Comparison of ENCODE assay signal across 32 cellular contexts in the genomic region with DNA sequence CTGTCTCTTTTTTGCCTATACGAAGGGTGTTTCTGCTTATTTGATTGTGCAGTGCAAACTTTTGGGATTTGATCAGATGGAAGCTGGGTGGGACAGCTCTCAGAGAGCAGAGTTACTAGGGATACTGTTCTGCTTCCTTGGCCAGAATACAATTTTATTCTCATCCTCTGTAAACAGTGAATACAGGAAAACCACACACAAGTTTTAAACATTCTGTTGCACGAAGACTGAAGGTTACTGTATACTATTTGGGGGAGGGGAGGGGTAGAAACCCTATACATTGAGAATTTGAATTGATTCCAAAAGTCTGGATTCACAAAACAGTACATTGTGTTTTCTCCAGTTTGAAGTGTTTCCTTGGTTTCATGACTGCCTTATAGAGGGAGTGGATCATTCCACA.
A peak's percentile ranks its signal among the peaks of the same experiment; 100 is the strongest.
DNase-seq lines count a peak whose midpoint lies in the region; ATAC-seq and TF ChIP-seq lines count a peak whose summit lies in the region.
"Had no signal": no experiment of that assay in that cellular context is flagged by ENCODE, and none has a peak within 500 bp of the region (broad histone marks: within the 10 kb centered on the region; RNA-seq: fewer than 3 reads in every experiment).

No MANE protein-coding gene starts in this region.

- no peak overlapping the region for H2AFZ ChIP-seq in mesenchymal stem cell (ENCODE audit: low read depth, low read length)
- no peak overlapping the region for H2AFZ ChIP-seq in mammary epithelial cell (ENCODE audit: low read depth, low read length)

- no peak overlapping the region for H3K4me3 Mint-ChIP-seq in stimulated activated memory B cell treated with anti-CD40 and anti-IgM and Interleukin-4, amounts not matched to agents 10 μg/mL and 1 μg/mL and 100 μg/mL, for 72 hours
- H3K4me3 Mint-ChIP-seq: activated CD8-positive, alpha-beta T cell treated with anti-CD3 and anti-CD28 coated beads for 36 hours; dendritic cell treated with granulocyte-macrophage colony-stimulating factor and Interleukin-4, amounts not matched to agents 40 ng/mL and 50 ng/mL, for 4 days; natural killer cell treated with Interleukin-12 subunit alpha and Interleukin-12 subunit beta and Interleukin-15 and Interleukin-18, amount 100 ng/mL, for 72 hours had no signal

- CTCF ChIA-PET in HEK293 (lab: Yijun Ruan, JAX) (interaction anchor here (0.6 kb wide), 1 partner anchor 717 kb away, joined by 3 read pairs; no protein-coding TSS in a partner anchor), mammary epithelial cell (lab: Charles Lee; ENCODE audit: low non-redundant PET) (no interaction called here)

- no peaks in the 10 kb centered on the region for H3K27me3 Mint-ChIP-seq in stimulated activated memory B cell treated with anti-CD40 and anti-IgM and Interleukin-4, amounts not matched to agents 10 μg/mL and 1 μg/mL and 100 μg/mL, for 72 hours
- H3K27me3 Mint-ChIP-seq: activated CD8-positive, alpha-beta T cell treated with anti-CD3 and anti-CD28 coated beads for 36 hours; natural killer cell treated with Interleukin-12 subunit alpha and Interleukin-12 subunit beta and Interleukin-15 and Interleukin-18, amount 100 ng/mL, for 72 hours had no signal

- H3K4me2 ChIP-seq in mesenchymal stem cell (ENCODE audit: low read length, poor library complexity, severe bottlenecking) = no peak overlapping the region
- H3K4me2 ChIP-seq in mammary epithelial cell (ENCODE audit: insufficient read depth, low read depth, low read length) = no peak overlapping the region

- H3K4me3 ChIP-seq in HEK293 (ENCODE audit: low read depth, low read length) (no peak overlapping the region), mesenchymal stem cell (ENCODE audit: insufficient read depth in 1 of 2, low read depth in 1 of 2, low read length in 2 of 2) (no peak overlapping the region), mammary epithelial cell (replicated peaks in 1 of 3; ENCODE audit: insufficient read depth in 1 of 3, low read depth in 2 of 3, low read length in 3 of 3) (no peak overlapping the region)
- H3K4me3 ChIP-seq: esophagus squamous epithelium, pancreas, right atrium auricular region, suprapubic skin had no signal

- peak overlapping the region; percentile 57 for H3K27ac Mint-ChIP-seq in stimulated activated memory B cell treated with anti-CD40 and anti-IgM and Interleukin-4, amounts not matched to agents 10 μg/mL and 1 μg/mL and 100 μg/mL, for 72 hours
- H3K27ac Mint-ChIP-seq: activated CD8-positive, alpha-beta T cell treated with anti-CD3 and anti-CD28 coated beads for 36 hours; activated naive CD4-positive, alpha-beta T cell treated with anti-CD3 and anti-CD28 coated beads, Interleukin-2, amount 50 U/mL, for 72 hours; activated T-helper 2 cell treated with anti-CD3 and anti-CD28 coated beads, Interferon-gamma antibody, Interleukin-2, Interleukin-4, amounts not matched to agents 10 μg/mL and 5 μg/mL and 100 μg/mL, durations not matched to agents 14 hours and 24 hours and 36 hours; dendritic cell treated with granulocyte-macrophage colony-stimulating factor and Interleukin-4, amounts not matched to agents 40 ng/mL and 50 ng/mL, for 4 days had no signal

- H3K9me3 ChIP-seq in HEK293 (ENCODE audit: control insufficient read depth, insufficient read depth, low read depth, low read length) (no peaks in the 10 kb centered on the region), mesenchymal stem cell (ENCODE audit: control insufficient read depth, low read length) (no peaks in the 10 kb centered on the region), mammary epithelial cell (replicated peaks; ENCODE audit: insufficient read depth, low read length) (no peaks in the 10 kb centered on the region)
- H3K9me3 ChIP-seq: esophagus squamous epithelium, pancreas, right atrium auricular region, suprapubic skin had no signal

- peak; percentile 34 for DNase-seq in mesenchymal stem cell
- no peak for DNase-seq in mammary epithelial cell
- no peak for DNase-seq in HuH-7.5 (ENCODE audit: low spot score)
- DNase-seq: activated CD4-positive, alpha-beta T cell treated with anti-CD3 and anti-CD28 coated beads for 1 hour; activated CD8-positive, alpha-beta T cell treated with anti-CD3 and anti-CD28 coated beads for 36 hours; aorta; COR-L47; DMS79 treated with DMSO at 0.1 percent for 48 hours; esophagus squamous epithelium; GF-D8; hypothalamus; immature natural killer cell; midbrain; NCI-H1105 treated with DMSO at 0.1 percent for 48 hours; NCI-H2081; NCI-H748 treated with DMSO at 0.1 percent for 48 hours; pancreas; RPMI8226; stimulated activated CD4-positive, alpha-beta T cell treated with anti-CD3 and anti-CD28 coated beads, Interleukin-12 subunit alpha, Interleukin-12 subunit beta, amount 100 ng/mL, for 4 hours; stimulated activated CD4-positive, alpha-beta T cell treated with anti-CD3 and anti-CD28 coated beads, Interleukin-4, amount 100 ng/mL, for 1 hour; T-helper 1 cell had no signal

- H3K27me3 ChIP-seq in mesenchymal stem cell (ENCODE audit: control insufficient read depth in 1 of 2, insufficient read depth in 1 of 2, low read length in 2 of 2) (no peaks in the 10 kb centered on the region), mammary epithelial cell (ENCODE audit: insufficient read depth, low read length) (no peaks in the 10 kb centered on the region)
- H3K27me3 ChIP-seq: esophagus squamous epithelium, pancreas, right atrium auricular region, suprapubic skin had no signal

- intact Hi-C loops in mammary epithelial cell (cut with micrococcal nuclease) = no loop called here

- H4K91ac ChIP-seq in mesenchymal stem cell (ENCODE audit: low read length) = no peak overlapping the region

- ATAC-seq in stimulated activated memory B cell treated with anti-CD40 and anti-IgM and Interleukin-4, amounts not matched to agents 10 μg/mL and 1 μg/mL and 100 μg/mL, for 72 hours = no peak
- ATAC-seq in GM19395 (IDR thresholded peaks at IDR 0.05; ENCODE audit: unreplicated experiment) (no peak), HG03280 (IDR thresholded peaks at IDR 0.05; ENCODE audit: unreplicated experiment) (no peak)
- ATAC-seq: activated CD8-positive, alpha-beta T cell treated with anti-CD3 and anti-CD28 coated beads for 36 hours; activated naive CD4-positive, alpha-beta T cell treated with anti-CD3 and anti-CD28 coated beads, Interleukin-2, amount 50 U/mL, for 72 hours; natural killer cell treated with Interleukin-12 subunit alpha and Interleukin-12 subunit beta and Interleukin-15 and Interleukin-18, amount 100 ng/mL, for 72 hours; pancreas had no signal

- POLR2A ChIA-PET in HEK293 (lab: Yijun Ruan, JAX) = no interaction called here

- H3K9ac ChIP-seq in mesenchymal stem cell (ENCODE audit: low read length) = no peak overlapping the region
- H3K9ac ChIP-seq in mammary epithelial cell (ENCODE audit: insufficient read depth, low read length) = no peak overlapping the region

- in situ Hi-C loops in mammary epithelial cell (cut with MboI; ENCODE audit: low sequenced_read_pairs in 2 of 2) = no loop called here

- no peak overlapping the region for H2BK12ac ChIP-seq in mesenchymal stem cell (ENCODE audit: low read length in 2 of 2)

- H3K79me2 ChIP-seq in mammary epithelial cell (ENCODE audit: insufficient read depth, low read length) = peaks cover 35% of the 10 kb centered on the region

- H4K8ac ChIP-seq in mesenchymal stem cell (ENCODE audit: low read length) = no peak overlapping the region

- no peak overlapping the region for H2BK15ac ChIP-seq in mesenchymal stem cell (ENCODE audit: low read depth, poor library complexity, severe bottlenecking)

- peaks cover 26% of the 10 kb centered on the region for H3K79me1 ChIP-seq in mesenchymal stem cell (replicated peaks; ENCODE audit: low read length, poor library complexity, severe bottlenecking)

- H3K14ac ChIP-seq in mesenchymal stem cell (ENCODE audit: low read length in 2 of 2) = no peak overlapping the region

- H3K27ac ChIP-seq in HEK293 (ENCODE audit: extremely low read depth, low read depth, low read length) = no peak overlapping the region
- H3K27ac ChIP-seq in VCaP = peak overlapping the region; percentile 38
- no peak overlapping the region for H3K27ac ChIP-seq in mesenchymal stem cell (ENCODE audit: low read length, poor library complexity, severe bottlenecking)
- no peak overlapping the region for H3K27ac ChIP-seq in mammary epithelial cell (ENCODE audit: insufficient read depth, low read depth, low read length)
- H3K27ac ChIP-seq: pancreas, right atrium auricular region, suprapubic skin had no signal

- dilution Hi-C loops in mammary epithelial cell (cut with HindIII; ENCODE audit: low sequenced_read_pairs) = no loop called here

- H3K4ac ChIP-seq in mesenchymal stem cell (ENCODE audit: low read depth in 1 of 2, low read length in 2 of 2) = no peak overlapping the region

- peaks cover 67% of the 10 kb centered on the region for H3K4me1 Mint-ChIP-seq in stimulated activated memory B cell treated with anti-CD40 and anti-IgM and Interleukin-4, amounts not matched to agents 10 μg/mL and 1 μg/mL and 100 μg/mL, for 72 hours

- H3K4me1 ChIP-seq in HEK293 (ENCODE audit: control insufficient read depth, insufficient read depth, low read length) (peaks cover 17% of the 10 kb centered on the region), mesenchymal stem cell (ENCODE audit: control insufficient read depth, insufficient read depth, low read depth, low read length) (peaks cover 4% of the 10 kb centered on the region), mammary epithelial cell (ENCODE audit: insufficient read depth, low read length) (peaks cover 10% of the 10 kb centered on the region)

- BruUV-seq in mammary epithelial cell (replicated peaks; lab: Mats Ljungman, UMichigan) = no TSS peak

- H3K18ac ChIP-seq in mesenchymal stem cell (ENCODE audit: low read depth in 1 of 2, low read length in 2 of 2) = no peak overlapping the region

- WGBS in mesenchymal stem cell = 57% methylated on average over 1 of the region's 2 CpGs
- WGBS in mammary epithelial cell (ENCODE audit: low coverage, missing lambda C conversion rate) = 75% methylated on average over 2 of the region's 2 CpGs

- H2AK5ac ChIP-seq in mesenchymal stem cell (ENCODE audit: low read length, severe bottlenecking) = no peak overlapping the region

- peaks cover 12% of the 10 kb centered on the region for H3K36me3 Mint-ChIP-seq in stimulated activated memory B cell treated with anti-CD40 and anti-IgM and Interleukin-4, amounts not matched to agents 10 μg/mL and 1 μg/mL and 100 μg/mL, for 72 hours
- H3K36me3 Mint-ChIP-seq: activated naive CD4-positive, alpha-beta T cell treated with anti-CD3 and anti-CD28 coated beads, Interleukin-2, amount 50 U/mL, for 72 hours; natural killer cell treated with Interleukin-12 subunit alpha and Interleukin-12 subunit beta and Interleukin-15 and Interleukin-18, amount 100 ng/mL, for 72 hours had no signal

- H4K20me1 ChIP-seq in mammary epithelial cell (ENCODE audit: insufficient read depth, low read length) = no peaks in the 10 kb centered on the region

- H3K23ac ChIP-seq in mesenchymal stem cell (ENCODE audit: low read length in 2 of 2) = no peak overlapping the region

- no peak overlapping the region for H2BK120ac ChIP-seq in mesenchymal stem cell (ENCODE audit: low read depth, low read length)

- H3K36me3 ChIP-seq in HEK293 (ENCODE audit: control insufficient read depth in 2 of 2, insufficient read depth in 1 of 2, low read length in 2 of 2) (no peaks in the 10 kb centered on the region), mesenchymal stem cell (ENCODE audit: control insufficient read depth in 1 of 2, insufficient read depth in 2 of 2, low read depth in 1 of 2, low read length in 2 of 2) (no peaks in the 10 kb centered on the region), mammary epithelial cell (ENCODE audit: insufficient read depth, low read length) (no peaks in the 10 kb centered on the region)
- H3K36me3 ChIP-seq: esophagus squamous epithelium, pancreas, right atrium auricular region, suprapubic skin had no signal

- H2BK5ac ChIP-seq in mesenchymal stem cell (ENCODE audit: low read depth, low read length, poor library complexity, severe bottlenecking) = no peak overlapping the region

- TF ChIP-seq CTCF in HEK293 (tag by site-specific recombination; IDR thresholded peaks at IDR 0.05) (no peak), VCaP (conservative IDR thresholded peaks at IDR 0.05) (no peak), mammary epithelial cell (conservative IDR thresholded peaks at IDR 0.05 in 1 of 2, IDR thresholded peaks at IDR 0.05 in 1 of 2; ENCODE audit: extremely low read depth in 1 of 2, insufficient read depth in 1 of 2, low read depth in 1 of 2, low read length in 2 of 2) (no peak)

- no peaks in the 10 kb centered on the region for H3K9me3 Mint-ChIP-seq in stimulated activated memory B cell treated with anti-CD40 and anti-IgM and Interleukin-4, amounts not matched to agents 10 μg/mL and 1 μg/mL and 100 μg/mL, for 72 hours
- H3K9me3 Mint-ChIP-seq: activated CD8-positive, alpha-beta T cell treated with anti-CD3 and anti-CD28 coated beads for 36 hours; activated naive CD4-positive, alpha-beta T cell treated with anti-CD3 and anti-CD28 coated beads, Interleukin-2, amount 50 U/mL, for 72 hours; activated T-helper 2 cell treated with anti-CD3 and anti-CD28 coated beads, Interferon-gamma antibody, Interleukin-2, Interleukin-4, amounts not matched to agents 10 μg/mL and 5 μg/mL and 100 μg/mL, durations not matched to agents 14 hours and 24 hours and 36 hours; dendritic cell treated with granulocyte-macrophage colony-stimulating factor and Interleukin-4, amounts not matched to agents 40 ng/mL and 50 ng/mL, for 4 days; immature natural killer cell; natural killer cell treated with Interleukin-12 subunit alpha and Interleukin-12 subunit beta and Interleukin-15 and Interleukin-18, amount 100 ng/mL, for 72 hours had no signal
